Comparison of ENCODE assay signal across 3 cellular contexts in genomic region chr19:33222255-33222654, GRCh38. TPM values are rescaled to one million over a fixed set of nuclear protein-coding genes. Genes with fewer than 3 reads are reported as not detected.
"Had no signal": no experiment of that assay in that cellular context is flagged by ENCODE, and none has a peak within 500 bp of the region (broad histone marks: within the 10 kb centered on the region; RNA-seq: fewer than 3 reads in every experiment).

No MANE protein-coding gene starts in this region.

RNA-seq across cellular contexts. Expression of gene SLC7A10, which starts 3.4 kb away (rescaled TPM):
- total RNA-seq: GM23248, H4, HFFc6 had no signal
- polyA plus RNA-seq: GM23248 had no signal
